ENCODE assay signal across 1 cellular context in the genomic region with DNA sequence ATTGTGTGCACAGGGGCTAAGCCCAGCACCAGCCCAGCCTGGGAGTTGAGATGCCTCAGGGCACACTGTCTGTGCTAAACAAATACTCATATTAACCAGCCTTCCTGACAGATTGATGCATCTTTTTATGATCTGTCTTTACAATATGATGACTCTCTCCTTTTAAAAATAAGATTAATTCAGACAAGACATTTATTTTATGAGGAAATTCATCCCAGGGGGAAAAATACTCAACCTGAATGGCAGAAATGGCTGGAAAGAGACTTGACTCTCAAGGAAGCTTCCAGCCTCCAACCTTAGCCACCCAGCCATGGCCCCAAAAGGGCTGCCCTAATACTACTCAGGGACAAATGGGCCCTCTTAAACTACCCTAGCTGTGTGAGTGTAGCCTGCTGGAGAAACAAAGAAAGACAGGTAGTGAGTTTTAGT.
TF ChIP-seq lines count a peak whose summit lies in the region.

No MANE protein-coding gene starts in this region.

TF ChIP-seq in H1, 55 proteins besides CTCF, POLR2A, EP300 and RAD21 (continued from another document):
- TF ChIP-seq TBP (IDR thresholded peaks at IDR 0.05; ENCODE audit: low read depth, low read length) (no peak), NRF1 (IDR thresholded peaks at IDR 0.05; ENCODE audit: low read depth, low read length) (no peak), CTBP2 (IDR thresholded peaks at IDR 0.05; ENCODE audit: borderline replicate concordance, insufficient read depth, insufficient read length, low read length) (no peak), CBX5 (IDR thresholded peaks at IDR 0.05; ENCODE audit: low read depth, low read length) (no peak)
